In the genomic region with DNA sequence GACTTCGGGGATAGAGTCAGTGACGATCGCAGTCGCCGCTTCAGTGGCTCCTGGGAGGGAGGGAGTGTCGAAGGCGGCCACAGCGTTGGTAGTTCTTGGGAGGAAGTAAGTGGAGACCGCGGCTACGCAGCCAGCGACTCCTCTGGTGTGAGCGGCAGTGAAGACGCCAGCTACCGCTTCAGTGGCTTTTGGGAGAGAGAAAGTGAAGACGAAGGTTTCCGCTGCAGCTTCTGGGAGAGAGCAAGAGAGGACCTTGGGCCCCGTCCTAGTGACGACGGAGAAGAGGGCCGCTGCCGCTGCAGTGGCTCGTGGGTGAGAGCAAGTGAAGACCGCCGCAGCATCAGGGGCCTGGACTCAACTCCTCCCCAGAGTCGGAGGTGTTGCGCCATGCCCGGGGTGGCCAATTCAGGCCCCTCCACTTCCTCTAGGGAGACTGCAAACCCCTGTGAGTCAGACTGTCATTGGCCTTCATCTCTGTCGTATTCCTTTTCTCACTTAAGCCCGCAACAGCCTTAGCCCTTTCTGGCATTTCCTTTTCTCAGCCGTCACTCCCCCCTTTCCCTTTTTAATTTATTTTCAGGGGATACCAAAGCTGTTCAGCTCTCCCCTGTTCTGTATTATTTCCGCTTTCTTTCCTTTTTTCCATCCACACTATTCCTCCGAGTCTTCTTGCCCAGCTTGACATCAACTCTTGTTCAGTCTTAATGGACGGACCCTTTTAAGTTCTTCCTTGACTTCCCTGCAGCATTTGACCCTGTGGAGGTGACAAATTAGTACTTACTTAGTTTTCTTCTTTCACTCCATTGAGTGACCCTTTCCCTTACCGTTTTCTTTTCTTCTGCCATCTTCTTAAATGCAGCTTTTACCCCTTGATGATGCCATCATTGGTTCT, we compare ENCODE assay signal across 1 cellular context.
A peak's percentile ranks its signal among the peaks of the same experiment; 100 is the strongest.
TF ChIP-seq lines count a peak whose summit lies in the region.

No MANE protein-coding gene starts in this region.

TF ChIP-seq in HEK293, 187 proteins besides CTCF, POLR2A, EP300 and RAD21 (continued from another document and continues in another):
- no peak for TF ChIP-seq PRDM2 (tag by site-specific recombination; IDR thresholded peaks at IDR 0.05; ENCODE audit: borderline replicate concordance)
- TF ChIP-seq ZNF202 (tag by site-specific recombination; IDR thresholded peaks at IDR 0.05; ENCODE audit: borderline replicate concordance) = no peak
- no peak for TF ChIP-seq GLI4 (tag by site-specific recombination; IDR thresholded peaks at IDR 0.05)
- no peak for TF ChIP-seq ZNF248 (tag by site-specific recombination; IDR thresholded peaks at IDR 0.05)
- TF ChIP-seq, protein P1, sequence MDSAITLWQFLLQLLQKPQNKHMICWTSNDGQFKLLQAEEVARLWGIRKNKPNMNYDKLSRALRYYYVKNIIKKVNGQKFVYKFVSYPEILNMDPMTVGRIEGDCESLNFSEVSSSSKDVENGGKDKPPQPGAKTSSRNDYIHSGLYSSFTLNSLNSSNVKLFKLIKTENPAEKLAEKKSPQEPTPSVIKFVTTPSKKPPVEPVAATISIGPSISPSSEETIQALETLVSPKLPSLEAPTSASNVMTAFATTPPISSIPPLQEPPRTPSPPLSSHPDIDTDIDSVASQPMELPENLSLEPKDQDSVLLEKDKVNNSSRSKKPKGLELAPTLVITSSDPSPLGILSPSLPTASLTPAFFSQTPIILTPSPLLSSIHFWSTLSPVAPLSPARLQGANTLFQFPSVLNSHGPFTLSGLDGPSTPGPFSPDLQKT (IDR thresholded peaks at IDR 0.05; ENCODE audit: borderline replicate concordance, low read depth, low read length) = no peak
- TF ChIP-seq HOXC10 (CRISPR knock-in tag; IDR thresholded peaks at IDR 0.05) = no peak
- no peak for TF ChIP-seq ZBTB8A (tag by site-specific recombination; IDR thresholded peaks at IDR 0.05)
- TF ChIP-seq, protein P2, sequence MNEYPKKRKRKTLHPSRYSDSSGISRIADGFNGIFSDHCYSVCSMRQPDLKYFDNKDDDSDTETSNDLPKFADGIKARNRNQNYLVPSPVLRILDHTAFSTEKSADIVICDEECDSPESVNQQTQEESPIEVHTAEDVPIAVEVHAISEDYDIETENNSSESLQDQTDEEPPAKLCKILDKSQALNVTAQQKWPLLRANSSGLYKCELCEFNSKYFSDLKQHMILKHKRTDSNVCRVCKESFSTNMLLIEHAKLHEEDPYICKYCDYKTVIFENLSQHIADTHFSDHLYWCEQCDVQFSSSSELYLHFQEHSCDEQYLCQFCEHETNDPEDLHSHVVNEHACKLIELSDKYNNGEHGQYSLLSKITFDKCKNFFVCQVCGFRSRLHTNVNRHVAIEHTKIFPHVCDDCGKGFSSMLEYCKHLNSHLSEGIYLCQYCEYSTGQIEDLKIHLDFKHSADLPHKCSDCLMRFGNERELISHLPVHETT (tag by site-specific recombination; IDR thresholded peaks at IDR 0.05) = no peak
- no peak for TF ChIP-seq ZNF626 (tag by site-specific recombination; IDR thresholded peaks at IDR 0.05)
- TF ChIP-seq ZBTB48 (tag by site-specific recombination; IDR thresholded peaks at IDR 0.05) = 0 out of 2 replicates have a peak, but pooled peaks have one; percentile 20
- TF ChIP-seq ZNF654 (tag by site-specific recombination; IDR thresholded peaks at IDR 0.05; ENCODE audit: low read depth) = no peak
- TF ChIP-seq ZNF529 (tag by site-specific recombination; IDR thresholded peaks at IDR 0.05; ENCODE audit: insufficient replicate concordance) = no peak
- TF ChIP-seq HOXA7 (CRISPR knock-in tag; IDR thresholded peaks at IDR 0.05; ENCODE audit: borderline replicate concordance) = no peak
- TF ChIP-seq KLF9 (tag by site-specific recombination; IDR thresholded peaks at IDR 0.05; ENCODE audit: low read depth) = no peak
- TF ChIP-seq PRDM6 (tag by site-specific recombination; IDR thresholded peaks at IDR 0.05) = no peak
- TF ChIP-seq ZNF549 (tag by site-specific recombination; IDR thresholded peaks at IDR 0.05) = no peak
- TF ChIP-seq, protein P3, sequence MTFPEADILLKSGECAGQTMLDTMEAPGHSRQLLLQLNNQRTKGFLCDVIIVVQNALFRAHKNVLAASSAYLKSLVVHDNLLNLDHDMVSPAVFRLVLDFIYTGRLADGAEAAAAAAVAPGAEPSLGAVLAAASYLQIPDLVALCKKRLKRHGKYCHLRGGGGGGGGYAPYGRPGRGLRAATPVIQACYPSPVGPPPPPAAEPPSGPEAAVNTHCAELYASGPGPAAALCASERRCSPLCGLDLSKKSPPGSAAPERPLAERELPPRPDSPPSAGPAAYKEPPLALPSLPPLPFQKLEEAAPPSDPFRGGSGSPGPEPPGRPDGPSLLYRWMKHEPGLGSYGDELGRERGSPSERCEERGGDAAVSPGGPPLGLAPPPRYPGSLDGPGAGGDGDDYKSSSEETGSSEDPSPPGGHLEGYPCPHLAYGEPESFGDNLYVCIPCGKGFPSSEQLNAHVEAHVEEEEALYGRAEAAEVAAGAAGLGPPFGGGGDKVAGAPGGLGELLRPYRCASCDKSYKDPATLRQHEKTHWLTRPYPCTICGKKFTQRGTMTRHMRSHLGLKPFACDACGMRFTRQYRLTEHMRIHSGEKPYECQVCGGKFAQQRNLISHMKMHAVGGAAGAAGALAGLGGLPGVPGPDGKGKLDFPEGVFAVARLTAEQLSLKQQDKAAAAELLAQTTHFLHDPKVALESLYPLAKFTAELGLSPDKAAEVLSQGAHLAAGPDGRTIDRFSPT (tag by site-specific recombination; IDR thresholded peaks at IDR 0.05) = no peak
- TF ChIP-seq ZNF777 (tag by site-specific recombination; IDR thresholded peaks at IDR 0.05; ENCODE audit: borderline replicate concordance) = no peak
- TF ChIP-seq MYNN (tag by site-specific recombination; IDR thresholded peaks at IDR 0.05; ENCODE audit: borderline replicate concordance) = no peak
- no peak for TF ChIP-seq ZNF23 (tag by site-specific recombination; IDR thresholded peaks at IDR 0.05; ENCODE audit: borderline replicate concordance)
- peak; percentile 79 for TF ChIP-seq PRDM10 (tag by site-specific recombination; IDR thresholded peaks at IDR 0.05)
- TF ChIP-seq ZNF585B (tag by site-specific recombination; IDR thresholded peaks at IDR 0.05) = no peak
- TF ChIP-seq TCF7L2 (IDR thresholded peaks at IDR 0.05; ENCODE audit: borderline replicate concordance, low read depth, low read length) = no peak
- TF ChIP-seq SP2 (tag by site-specific recombination; IDR thresholded peaks at IDR 0.05) = peak; percentile 70
- TF ChIP-seq, protein P4, sequence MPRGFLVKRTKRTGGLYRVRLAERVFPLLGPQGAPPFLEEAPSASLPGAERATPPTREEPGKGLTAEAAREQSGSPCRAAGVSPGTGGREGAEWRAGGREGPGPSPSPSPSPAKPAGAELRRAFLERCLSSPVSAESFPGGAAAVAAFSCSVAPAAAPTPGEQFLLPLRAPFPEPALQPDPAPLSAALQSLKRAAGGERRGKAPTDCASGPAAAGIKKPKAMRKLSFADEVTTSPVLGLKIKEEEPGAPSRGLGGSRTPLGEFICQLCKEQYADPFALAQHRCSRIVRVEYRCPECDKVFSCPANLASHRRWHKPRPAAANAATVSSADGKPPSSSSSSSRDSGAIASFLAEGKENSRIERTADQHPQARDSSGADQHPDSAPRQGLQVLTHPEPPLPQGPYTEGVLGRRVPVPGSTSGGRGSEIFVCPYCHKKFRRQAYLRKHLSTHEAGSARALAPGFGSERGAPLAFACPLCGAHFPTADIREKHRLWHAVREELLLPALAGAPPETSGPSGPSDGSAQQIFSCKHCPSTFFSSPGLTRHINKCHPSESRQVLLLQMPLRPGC (tag by site-specific recombination; IDR thresholded peaks at IDR 0.05) = no peak
- 0 out of 2 replicates have a peak, but pooled peaks have one; percentile 41 for TF ChIP-seq ZNF610 (tag by site-specific recombination; IDR thresholded peaks at IDR 0.05; ENCODE audit: borderline replicate concordance)
- no peak for TF ChIP-seq WT1 (tag by site-specific recombination; IDR thresholded peaks at IDR 0.05)
- no peak for TF ChIP-seq ZNF548 (tag by site-specific recombination; IDR thresholded peaks at IDR 0.05)
- TF ChIP-seq SALL2 (tag by site-specific recombination; IDR thresholded peaks at IDR 0.05; ENCODE audit: borderline replicate concordance) = no peak
- no peak for TF ChIP-seq SCRT1 (tag by site-specific recombination; IDR thresholded peaks at IDR 0.05; ENCODE audit: borderline replicate concordance)
- no peak for TF ChIP-seq YY1 (tag by site-specific recombination; IDR thresholded peaks at IDR 0.05)
- no peak for TF ChIP-seq KLF16 (tag by site-specific recombination; IDR thresholded peaks at IDR 0.05)
- TF ChIP-seq IKZF3 (tag by site-specific recombination; IDR thresholded peaks at IDR 0.05) = no peak
- TF ChIP-seq, protein P5, sequence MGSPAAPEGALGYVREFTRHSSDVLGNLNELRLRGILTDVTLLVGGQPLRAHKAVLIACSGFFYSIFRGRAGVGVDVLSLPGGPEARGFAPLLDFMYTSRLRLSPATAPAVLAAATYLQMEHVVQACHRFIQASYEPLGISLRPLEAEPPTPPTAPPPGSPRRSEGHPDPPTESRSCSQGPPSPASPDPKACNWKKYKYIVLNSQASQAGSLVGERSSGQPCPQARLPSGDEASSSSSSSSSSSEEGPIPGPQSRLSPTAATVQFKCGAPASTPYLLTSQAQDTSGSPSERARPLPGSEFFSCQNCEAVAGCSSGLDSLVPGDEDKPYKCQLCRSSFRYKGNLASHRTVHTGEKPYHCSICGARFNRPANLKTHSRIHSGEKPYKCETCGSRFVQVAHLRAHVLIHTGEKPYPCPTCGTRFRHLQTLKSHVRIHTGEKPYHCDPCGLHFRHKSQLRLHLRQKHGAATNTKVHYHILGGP (tag by site-specific recombination; IDR thresholded peaks at IDR 0.05) = no peak
- TF ChIP-seq ZNF48 (tag by site-specific recombination; IDR thresholded peaks at IDR 0.05) = no peak
